Comparison of ENCODE assay signal across 12 cellular contexts in the genomic region with DNA sequence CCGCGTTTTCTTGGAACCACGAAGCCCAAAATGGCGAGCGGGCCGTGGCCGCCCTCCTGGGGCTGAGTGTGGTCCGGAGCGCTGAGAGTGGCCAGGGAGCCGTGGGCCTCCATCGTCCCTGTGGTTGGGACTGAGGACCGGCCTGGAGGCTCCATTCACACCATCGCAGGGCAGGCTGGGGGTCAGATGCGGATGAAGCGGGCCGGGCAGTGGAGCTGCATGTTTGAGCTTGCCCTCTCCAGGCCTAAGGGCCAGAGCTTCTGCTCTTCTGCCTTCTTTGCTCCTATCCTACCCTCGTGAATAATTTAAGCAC. TPM values are rescaled to one million over a fixed set of nuclear protein-coding genes. Genes with fewer than 3 reads are reported as not detected.
A peak's percentile ranks its signal among the peaks of the same experiment; 100 is the strongest.
DNase-seq lines count a peak whose midpoint lies in the region; ATAC-seq and TF ChIP-seq lines count a peak whose summit lies in the region.
"Had no signal": no experiment of that assay in that cellular context is flagged by ENCODE, and none has a peak within 500 bp of the region (broad histone marks: within the 10 kb centered on the region; RNA-seq: fewer than 3 reads in every experiment).

No MANE protein-coding gene starts in this region.

- WGBS in heart right ventricle, 2 donors = 27 to 28% methylated on average over 17 of the region's 17 CpGs
- WGBS in mammary epithelial cell (ENCODE audit: low coverage, missing lambda C conversion rate) = 8% methylated on average over 5 of the region's 17 CpGs

- no peaks in the 10 kb centered on the region for H3K79me2 ChIP-seq in mammary epithelial cell (ENCODE audit: insufficient read depth, low read length)

- intact Hi-C loops in heart right ventricle (cut with DNase I) (no loop called here), cardiac septum (cut with DNase I) (no loop called here), mammary epithelial cell (cut with micrococcal nuclease) (no loop called here)

- dilution Hi-C loops in mammary epithelial cell (cut with HindIII; ENCODE audit: low sequenced_read_pairs) = no loop called here

- no peak overlapping the region for H3K9ac ChIP-seq in mammary epithelial cell (ENCODE audit: insufficient read depth, low read length)
- H3K9ac ChIP-seq: KMS-11 had no signal

- in situ Hi-C loops in mammary epithelial cell (cut with MboI; ENCODE audit: low sequenced_read_pairs in 2 of 2) = no loop called here

- H3K27ac ChIP-seq in heart right ventricle (no peak overlapping the region), mammary epithelial cell (ENCODE audit: insufficient read depth, low read depth, low read length) (no peak overlapping the region)
- H3K27ac ChIP-seq: epithelial cell of prostate, KMS-11 had no signal

- ATAC-seq in heart right ventricle (no peak), GM21576 (IDR thresholded peaks at IDR 0.05; ENCODE audit: unreplicated experiment) (no peak)

- no peaks in the 10 kb centered on the region for H4K20me1 ChIP-seq in mammary epithelial cell (ENCODE audit: insufficient read depth, low read length)

- H3K4me1 Mint-ChIP-seq in mesothelial cell of epicardium (peaks cover 38% of the 10 kb centered on the region), type B pancreatic cell (ENCODE audit: unreplicated experiment) (peaks cover 12% of the 10 kb centered on the region)

- H3K4me3 Mint-ChIP-seq in mesothelial cell of epicardium (peak overlapping the region; percentile 51), type B pancreatic cell (no peak overlapping the region)

- DNase-seq in heart right ventricle (no peak), cardiac septum (ENCODE audit: low spot score) (no peak), mammary epithelial cell (no peak), mesothelial cell of epicardium (ENCODE audit: low spot score in 2 of 2, unreplicated experiment in 2 of 2) (no peak), type B pancreatic cell (ENCODE audit: extremely low spot score, unreplicated experiment) (no peak), GM19240 (ENCODE audit: insufficient read length, low spot score) (no peak)
- DNase-seq in stimulated activated CD4-positive, alpha-beta T cell treated with anti-CD3 and anti-CD28 coated beads, Interleukin-12 subunit alpha, Interleukin-12 subunit beta, amount 100 ng/mL, for 4 hours = no peak
- DNase-seq: NCI-H1930, SW 1271 had no signal

- H3K27me3 ChIP-seq in heart right ventricle = peaks cover 28 to 99% (median 96%) of the 10 kb centered on the region in 7 donors
- H3K27me3 ChIP-seq in mammary epithelial cell (ENCODE audit: insufficient read depth, low read length) = peaks cover 18% of the 10 kb centered on the region

- H3K27me3 Mint-ChIP-seq in mesothelial cell of epicardium (ENCODE audit: low read depth) (peaks cover 85% of the 10 kb centered on the region), type B pancreatic cell (peaks cover 88% of the 10 kb centered on the region)

- H3K4me1 ChIP-seq in heart right ventricle = peaks cover 4 to 27% (median 19%) of the 10 kb centered on the region in 9 donors
- peaks cover 42% of the 10 kb centered on the region for H3K4me1 ChIP-seq in mammary epithelial cell (ENCODE audit: insufficient read depth, low read length)

- no peaks in the 10 kb centered on the region for H3K9me3 Mint-ChIP-seq in mesothelial cell of epicardium
- H3K9me3 Mint-ChIP-seq in type B pancreatic cell = no peaks in the 10 kb centered on the region

- H3K27ac Mint-ChIP-seq in mesothelial cell of epicardium (no peak overlapping the region), type B pancreatic cell (peak overlapping the region; percentile 79)

- no peaks in the 10 kb centered on the region for H3K36me3 Mint-ChIP-seq in mesothelial cell of epicardium
- H3K36me3 Mint-ChIP-seq in type B pancreatic cell = no peaks in the 10 kb centered on the region

- H3K9me3 ChIP-seq in heart right ventricle = no peaks in the 10 kb centered on the region
- no peaks in the 10 kb centered on the region for H3K9me3 ChIP-seq in mammary epithelial cell (replicated peaks; ENCODE audit: insufficient read depth, low read length)

- TF ChIP-seq CTCF in heart right ventricle (IDR thresholded peaks at IDR 0.05) (no peak), mammary epithelial cell (conservative IDR thresholded peaks at IDR 0.05 in 1 of 2, IDR thresholded peaks at IDR 0.05 in 1 of 2; ENCODE audit: extremely low read depth in 1 of 2, insufficient read depth in 1 of 2, low read depth in 1 of 2, low read length in 2 of 2) (no peak), mesothelial cell of epicardium (IDR thresholded peaks at IDR 0.05; ENCODE audit: unreplicated experiment) (no peak), type B pancreatic cell (conservative IDR thresholded peaks at IDR 0.05) (no peak)

- no TSS peak for BruUV-seq in mammary epithelial cell (replicated peaks; lab: Mats Ljungman, UMichigan)

- no peak overlapping the region for H2AFZ ChIP-seq in mammary epithelial cell (ENCODE audit: low read depth, low read length)

- H3K4me2 ChIP-seq in mammary epithelial cell (ENCODE audit: insufficient read depth, low read depth, low read length) = peak overlapping the region; percentile 63
- H3K4me2 ChIP-seq: KMS-11 had no signal

- H3K4me3 ChIP-seq in heart right ventricle (peak overlapping the region; percentile 32 to 57 (median 46)), mammary epithelial cell (replicated peaks in 1 of 3; ENCODE audit: insufficient read depth in 1 of 3, low read depth in 2 of 3, low read length in 3 of 3) (no peak overlapping the region)

- H3K36me3 ChIP-seq in heart right ventricle (no peaks in the 10 kb centered on the region), mammary epithelial cell (ENCODE audit: insufficient read depth, low read length) (no peaks in the 10 kb centered on the region)

- CTCF ChIA-PET in mammary epithelial cell (lab: Charles Lee; ENCODE audit: low non-redundant PET) = interaction anchor here (0.6 kb wide), 1 partner anchor 358 kb away, joined by 3 read pairs; no protein-coding TSS in a partner anchor

RNA-seq across cellular contexts. Expression of a gene that starts 44.8 kb away (rescaled TPM):
- total RNA-seq in heart right ventricle = 10 to 100 TPM; 31.1 to 52.5 (median 34.0) TPM
- polyA plus RNA-seq in heart right ventricle = 10 to 100 TPM; 33.9 to 45.1 TPM
- total RNA-seq in cardiac septum = 49.4 TPM
- 10 to 100 TPM; 58.3 to 66.7 TPM for total RNA-seq in mammary epithelial cell
- polyA plus RNA-seq in mammary epithelial cell = 40.1 TPM
- 112 TPM for polyA minus RNA-seq in mammary epithelial cell
- 62.6 to 71.6 TPM (median 68.2 TPM) in 3 replicates for total RNA-seq in mesothelial cell of epicardium
- 55.0 and 59.0 TPM in 2 replicates for total RNA-seq in type B pancreatic cell (ENCODE audit: low replicate concordance)

Comparison
In these comparisons a context has a peak if more than half of its experiments do, and no peak if none do; other contexts are left out.
1. H3K4me3 ChIP-seq: peak in heart right ventricle (10 of 10); none in mammary epithelial cell (0 of 3).